ENCODE assay signal across 19 cellular contexts in the genomic region with DNA sequence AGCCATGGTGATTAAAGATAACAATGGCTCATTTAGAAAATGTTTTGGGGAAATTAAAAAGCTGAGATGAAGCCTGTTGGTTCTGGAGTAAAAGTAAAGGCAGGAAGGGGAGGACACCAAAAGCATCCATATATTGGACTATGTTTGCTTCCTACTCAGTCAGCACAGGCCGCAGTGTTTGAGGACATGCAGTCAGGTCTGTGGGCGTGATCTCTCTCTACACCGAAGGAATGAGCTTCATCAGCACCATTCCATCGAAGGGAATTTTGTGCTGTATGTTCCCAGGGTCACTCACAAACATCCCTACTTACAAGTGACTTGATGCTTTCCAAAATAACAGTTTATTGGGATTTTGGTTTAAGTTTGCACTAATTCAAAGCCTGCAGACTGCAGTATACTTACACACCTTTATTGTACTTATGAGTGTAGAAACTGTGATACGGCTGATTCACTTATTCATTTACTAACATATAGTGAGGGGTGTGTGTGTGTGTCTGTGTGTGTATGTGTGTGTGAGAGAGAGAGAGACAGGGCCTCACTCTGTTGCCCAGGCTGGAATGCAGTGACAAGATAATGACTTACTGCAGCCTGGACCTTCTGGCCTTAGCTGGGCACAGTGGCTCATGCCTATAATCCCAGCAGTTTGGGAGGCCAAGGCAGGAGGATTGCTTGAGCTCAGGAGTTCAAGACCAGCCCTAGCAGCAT.
"Had no signal": no experiment of that assay in that cellular context is flagged by ENCODE, and none has a peak within 500 bp of the region (broad histone marks: within the 10 kb centered on the region; RNA-seq: fewer than 3 reads in every experiment).

No MANE protein-coding gene starts in this region.

- H3K36me3 ChIP-seq: SJSA1 had no signal

- H3K27me3 ChIP-seq: SJSA1 had no signal

- H3K27ac ChIP-seq: SJSA1, SK-N-MC had no signal

- H3K4me1 ChIP-seq: SJSA1 had no signal

- DNase-seq: KBM-7, MM.1S, NCI-H1092 treated with DMSO at 0.1 percent for 48 hours, NCI-H1436, NCI-H187, NCI-H2029, NCI-H2081 treated with DMSO at 0.1 percent for 48 hours, NCI-H2171, NCI-H226, NCI-H446, NCI-H510A, NCI-H524 treated with DMSO at 0.1 percent for 48 hours, NCI-H69, NCI-H774, Right ventricle myocardium superior, RPMI8226, SIG-M5 had no signal

- H3K9me3 ChIP-seq: SJSA1 had no signal

- H3K4me3 ChIP-seq: SJSA1, SK-N-MC had no signal
